ENCODE assay signal across 1 cellular context in the genomic region with DNA sequence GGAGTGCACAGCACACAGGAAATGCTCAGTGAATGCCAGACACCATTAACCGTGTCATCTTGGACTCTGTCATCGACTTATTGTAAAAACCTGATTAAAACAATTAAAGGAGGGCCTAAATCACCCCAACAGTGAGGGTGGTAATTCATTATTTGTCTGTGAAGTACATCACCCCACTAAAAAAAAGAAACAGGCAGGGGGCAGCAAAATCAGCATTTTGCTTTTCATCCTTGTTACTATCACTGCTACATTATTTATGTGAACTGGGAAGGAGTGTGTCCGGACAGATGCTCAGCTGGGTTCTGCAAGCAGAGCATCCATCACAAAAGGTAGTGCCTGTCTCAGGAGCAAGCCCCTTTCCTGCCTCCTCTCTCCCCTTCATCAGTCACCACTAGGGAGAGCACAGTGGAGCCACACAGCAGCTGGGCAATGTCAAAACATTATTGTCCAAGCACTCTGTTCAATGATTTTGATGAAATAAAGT.
TF ChIP-seq lines count a peak whose summit lies in the region.

No MANE protein-coding gene starts in this region.

TF ChIP-seq in GM23338, 12 proteins besides CTCF, POLR2A, EP300 and RAD21 (continued from another document):
- TF ChIP-seq, protein P1, sequence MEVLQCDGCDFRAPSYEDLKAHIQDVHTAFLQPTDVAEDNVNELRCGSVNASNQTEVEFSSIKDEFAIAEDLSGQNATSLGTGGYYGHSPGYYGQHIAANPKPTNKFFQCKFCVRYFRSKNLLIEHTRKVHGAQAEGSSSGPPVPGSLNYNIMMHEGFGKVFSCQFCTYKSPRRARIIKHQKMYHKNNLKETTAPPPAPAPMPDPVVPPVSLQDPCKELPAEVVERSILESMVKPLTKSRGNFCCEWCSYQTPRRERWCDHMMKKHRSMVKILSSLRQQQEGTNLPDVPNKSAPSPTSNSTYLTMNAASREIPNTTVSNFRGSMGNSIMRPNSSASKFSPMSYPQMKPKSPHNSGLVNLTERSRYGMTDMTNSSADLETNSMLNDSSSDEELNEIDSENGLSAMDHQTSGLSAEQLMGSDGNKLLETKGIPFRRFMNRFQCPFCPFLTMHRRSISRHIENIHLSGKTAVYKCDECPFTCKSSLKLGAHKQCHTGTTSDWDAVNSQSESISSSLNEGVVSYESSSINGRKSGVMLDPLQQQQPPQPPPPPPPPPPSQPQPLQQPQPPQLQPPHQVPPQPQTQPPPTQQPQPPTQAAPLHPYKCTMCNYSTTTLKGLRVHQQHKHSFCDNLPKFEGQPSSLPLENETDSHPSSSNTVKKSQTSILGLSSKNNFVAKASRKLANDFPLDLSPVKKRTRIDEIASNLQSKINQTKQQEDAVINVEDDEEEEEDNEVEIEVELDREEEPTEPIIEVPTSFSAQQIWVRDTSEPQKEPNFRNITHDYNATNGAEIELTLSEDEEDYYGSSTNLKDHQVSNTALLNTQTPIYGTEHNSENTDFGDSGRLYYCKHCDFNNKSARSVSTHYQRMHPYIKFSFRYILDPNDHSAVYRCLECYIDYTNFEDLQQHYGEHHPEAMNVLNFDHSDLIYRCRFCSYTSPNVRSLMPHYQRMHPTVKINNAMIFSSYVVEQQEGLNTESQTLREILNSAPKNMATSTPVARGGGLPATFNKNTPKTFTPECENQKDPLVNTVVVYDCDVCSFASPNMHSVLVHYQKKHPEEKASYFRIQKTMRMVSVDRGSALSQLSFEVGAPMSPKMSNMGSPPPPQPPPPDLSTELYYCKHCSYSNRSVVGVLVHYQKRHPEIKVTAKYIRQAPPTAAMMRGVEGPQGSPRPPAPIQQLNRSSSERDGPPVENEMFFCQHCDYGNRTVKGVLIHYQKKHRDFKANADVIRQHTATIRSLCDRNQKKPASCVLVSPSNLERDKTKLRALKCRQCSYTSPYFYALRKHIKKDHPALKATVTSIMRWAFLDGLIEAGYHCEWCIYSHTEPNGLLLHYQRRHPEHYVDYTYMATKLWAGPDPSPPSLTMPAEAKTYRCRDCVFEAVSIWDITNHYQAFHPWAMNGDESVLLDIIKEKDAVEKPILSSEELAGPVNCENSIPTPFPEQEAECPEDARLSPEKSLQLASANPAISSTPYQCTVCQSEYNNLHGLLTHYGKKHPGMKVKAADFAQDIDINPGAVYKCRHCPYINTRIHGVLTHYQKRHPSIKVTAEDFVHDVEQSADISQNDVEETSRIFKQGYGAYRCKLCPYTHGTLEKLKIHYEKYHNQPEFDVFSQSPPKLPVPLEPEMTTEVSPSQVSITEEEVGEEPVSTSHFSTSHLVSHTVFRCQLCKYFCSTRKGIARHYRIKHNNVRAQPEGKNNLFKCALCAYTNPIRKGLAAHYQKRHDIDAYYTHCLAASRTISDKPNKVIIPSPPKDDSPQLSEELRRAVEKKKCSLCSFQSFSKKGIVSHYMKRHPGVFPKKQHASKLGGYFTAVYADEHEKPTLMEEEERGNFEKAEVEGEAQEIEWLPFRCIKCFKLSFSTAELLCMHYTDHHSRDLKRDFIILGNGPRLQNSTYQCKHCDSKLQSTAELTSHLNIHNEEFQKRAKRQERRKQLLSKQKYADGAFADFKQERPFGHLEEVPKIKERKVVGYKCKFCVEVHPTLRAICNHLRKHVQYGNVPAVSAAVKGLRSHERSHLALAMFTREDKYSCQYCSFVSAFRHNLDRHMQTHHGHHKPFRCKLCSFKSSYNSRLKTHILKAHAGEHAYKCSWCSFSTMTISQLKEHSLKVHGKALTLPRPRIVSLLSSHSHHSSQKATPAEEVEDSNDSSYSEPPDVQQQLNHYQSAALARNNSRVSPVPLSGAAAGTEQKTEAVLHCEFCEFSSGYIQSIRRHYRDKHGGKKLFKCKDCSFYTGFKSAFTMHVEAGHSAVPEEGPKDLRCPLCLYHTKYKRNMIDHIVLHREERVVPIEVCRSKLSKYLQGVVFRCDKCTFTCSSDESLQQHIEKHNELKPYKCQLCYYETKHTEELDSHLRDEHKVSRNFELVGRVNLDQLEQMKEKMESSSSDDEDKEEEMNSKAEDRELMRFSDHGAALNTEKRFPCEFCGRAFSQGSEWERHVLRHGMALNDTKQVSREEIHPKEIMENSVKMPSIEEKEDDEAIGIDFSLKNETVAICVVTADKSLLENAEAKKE (CRISPR knock-in tag; IDR thresholded peaks at IDR 0.05): no peak
- no peak for TF ChIP-seq CREB1 (CRISPR knock-in tag; IDR thresholded peaks at IDR 0.05; ENCODE audit: low read depth)
